ENCODE assay signal across 11 cellular contexts in the genomic region with DNA sequence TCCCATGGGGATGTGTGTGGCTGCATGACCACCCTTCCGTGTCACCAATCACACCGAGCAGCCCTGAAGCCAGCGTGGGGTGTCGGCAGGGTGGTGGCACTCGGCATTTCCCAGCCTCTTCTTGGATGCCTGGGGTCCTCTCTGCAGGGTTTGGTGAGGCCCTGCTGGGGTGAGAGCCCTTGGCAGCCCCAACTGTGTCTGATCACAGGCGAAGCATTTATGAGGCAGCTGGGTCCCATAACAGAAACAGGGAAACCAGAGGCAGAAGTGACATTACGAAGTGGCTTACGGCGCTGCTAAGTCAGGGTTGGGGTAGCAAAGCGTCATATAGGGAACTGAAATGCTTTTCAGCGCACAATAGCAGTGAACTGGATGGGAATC.
A peak's percentile ranks its signal among the peaks of the same experiment; 100 is the strongest.
DNase-seq lines count a peak whose midpoint lies in the region; ATAC-seq, FAIRE-seq and TF ChIP-seq lines count a peak whose summit lies in the region.
"Had no signal": no experiment of that assay in that cellular context is flagged by ENCODE, and none has a peak within 500 bp of the region (broad histone marks: within the 10 kb centered on the region; RNA-seq: fewer than 3 reads in every experiment).

No MANE protein-coding gene starts in this region.

- ATAC-seq in HG03139 (IDR thresholded peaks at IDR 0.05; ENCODE audit: unreplicated experiment) (no peak), GM18519 (IDR thresholded peaks at IDR 0.05; ENCODE audit: low FRiP score, unreplicated experiment) (no peak)

- H3K27me3 ChIP-seq in HUES48 (ENCODE audit: control insufficient read depth, insufficient read depth, low read length) (no peaks in the 10 kb centered on the region), endothelial cell of umbilical vein (ENCODE audit: control insufficient read depth in 2 of 2, insufficient read depth in 2 of 2, low read length in 2 of 2) (no peaks in the 10 kb centered on the region), subcutaneous abdominal adipose tissue (ENCODE audit: control insufficient read depth in 5 of 5, insufficient read depth in 4 of 5, low read length in 5 of 5) (peaks cover 7 to 21% (median 15%) of the 10 kb centered on the region in 5 donors)

- intact Hi-C loops in endothelial cell of umbilical vein (cut with micrococcal nuclease) = loop anchor here (5.0 kb wide), 1 partner anchor 40 kb away; no protein-coding TSS in a partner anchor

- peak overlapping the region; percentile 82 for H3K27ac ChIP-seq in HUES48 (ENCODE audit: low read depth, low read length)
- no peak overlapping the region for H3K27ac ChIP-seq in endothelial cell of umbilical vein (ENCODE audit: insufficient read depth, low read depth, low read length)
- H3K27ac ChIP-seq in subcutaneous abdominal adipose tissue (ENCODE audit: low read depth, low read length) = peak overlapping the region; percentile 58
- H3K27ac ChIP-seq: 22Rv1, KMS-11 had no signal

- CTCF ChIA-PET in endothelial cell of umbilical vein (lab: Charles Lee) = interaction anchor here (1.4 to 2.3 kb wide), 2 partner anchors 125 to 126 kb away, joined by 4 to 15 read pairs; no protein-coding TSS in a partner anchor

- H3K4me3 ChIP-seq in HUES48 (ENCODE audit: low read depth, low read length) (no peak overlapping the region), endothelial cell of umbilical vein (replicated peaks in 1 of 3; ENCODE audit: insufficient read depth in 1 of 3, low read depth in 1 of 3, low read length in 3 of 3) (no peak overlapping the region), subcutaneous abdominal adipose tissue (ENCODE audit: low read depth in 1 of 5, low read length in 5 of 5) (no peak overlapping the region)

- H3K9me1 ChIP-seq in endothelial cell of umbilical vein (replicated peaks; ENCODE audit: control insufficient read depth, extremely low read depth, insufficient read depth, low read length) = no peaks in the 10 kb centered on the region

- no peak for FAIRE-seq in endothelial cell of umbilical vein (lab: Jason Lieb, UNC)
- FAIRE-seq in D721Med (lab: Jason Lieb, UNC) = no peak

- H3K9ac ChIP-seq in HUES48 (ENCODE audit: low read depth, low read length) (no peak overlapping the region), endothelial cell of umbilical vein (replicated peaks; ENCODE audit: extremely low read depth, insufficient read depth, low read length) (no peak overlapping the region), subcutaneous abdominal adipose tissue (ENCODE audit: low read length in 5 of 5) (peak overlapping the region in 1 of 5 donors; percentile 44)
- H3K9ac ChIP-seq: KMS-11 had no signal

- no peaks in the 10 kb centered on the region for H3K9me3 ChIP-seq in HUES48 (ENCODE audit: control insufficient read depth, insufficient read depth, low read length)
- H3K9me3 ChIP-seq in endothelial cell of umbilical vein (replicated peaks; ENCODE audit: control insufficient read depth, insufficient read depth, low read length) = no peaks in the 10 kb centered on the region
- H3K9me3 ChIP-seq in subcutaneous abdominal adipose tissue (ENCODE audit: control insufficient read depth in 5 of 5, low read length in 5 of 5) = no peaks in the 10 kb centered on the region

- no peak for TF ChIP-seq POLR2A in endothelial cell of umbilical vein (IDR thresholded peaks at IDR 0.05; ENCODE audit: low read depth, low read length)

- H2AFZ ChIP-seq in endothelial cell of umbilical vein (ENCODE audit: low read depth, low read length) = peak overlapping the region; percentile 10

- H3K36me3 ChIP-seq in HUES48 (ENCODE audit: control insufficient read depth, insufficient read depth, low read length) = no peaks in the 10 kb centered on the region
- H3K36me3 ChIP-seq in endothelial cell of umbilical vein (ENCODE audit: control insufficient read depth in 2 of 2, extremely low read depth in 1 of 2, insufficient read depth in 2 of 2, low read length in 2 of 2) = no peaks in the 10 kb centered on the region
- no peaks in the 10 kb centered on the region for H3K36me3 ChIP-seq in subcutaneous abdominal adipose tissue (ENCODE audit: control insufficient read depth in 5 of 5, insufficient read depth in 5 of 5, low read length in 5 of 5)

- no peak for TF ChIP-seq CTCF in endothelial cell of umbilical vein (IDR thresholded peaks at IDR 0.05; ENCODE audit: extremely low read depth in 1 of 2, insufficient read depth in 1 of 2, low read depth in 1 of 2, low read length in 2 of 2)
- no peak for TF ChIP-seq CTCF in D721Med (IDR thresholded peaks at IDR 0.05; ENCODE audit: insufficient read depth, missing control alignments)

- H3K4me1 ChIP-seq in HUES48 (ENCODE audit: control insufficient read depth, insufficient read depth, low read length) (peaks cover 34% of the 10 kb centered on the region), endothelial cell of umbilical vein (ENCODE audit: control insufficient read depth, extremely low read depth, insufficient read depth, low read length) (peaks cover 20% of the 10 kb centered on the region), subcutaneous abdominal adipose tissue (ENCODE audit: control insufficient read depth in 5 of 5, insufficient read depth in 5 of 5, low read length in 5 of 5) (peaks cover 0 to 37% (median 7%) of the 10 kb centered on the region in 5 donors)

- no TSS peak for BruUV-seq in endothelial cell of umbilical vein (replicated peaks; lab: Mats Ljungman, UMichigan)

- H4K20me1 ChIP-seq in endothelial cell of umbilical vein (replicated peaks; ENCODE audit: control insufficient read depth, extremely low read depth, insufficient read depth, low read length) = no peaks in the 10 kb centered on the region

- DNase-seq in DMS79 treated with DMSO at 0.1 percent for 48 hours (lab: John Stamatoyannopoulos, UW) (peak; percentile 0), DMS79 (lab: John Stamatoyannopoulos, UW) (no peak), endothelial cell of umbilical vein (ENCODE audit: low read depth, low spot score) (no peak), D721Med (ENCODE audit: insufficient read length, low spot score) (no peak)
- DNase-seq: NCI-H2171 treated with DMSO at 0.1 percent for 48 hours had no signal

- H3K79me2 ChIP-seq in endothelial cell of umbilical vein (ENCODE audit: control insufficient read depth, insufficient read depth, low read length) = no peaks in the 10 kb centered on the region

- POLR2A ChIA-PET in endothelial cell of umbilical vein (lab: Charles Lee) = no interaction called here

- dilution Hi-C loops in endothelial cell of umbilical vein (cut with MboI; ENCODE audit: extremely low pct_ligation_motif_present, low sequenced_read_pairs) = no loop called here

- H3K4me2 ChIP-seq in endothelial cell of umbilical vein (ENCODE audit: insufficient read depth, low read length) = no peak overlapping the region
- H3K4me2 ChIP-seq: KMS-11 had no signal

TF ChIP-seq in endothelial cell of umbilical vein, 7 proteins besides CTCF, POLR2A, EP300 and RAD21:
- TF ChIP-seq GATA2 (IDR thresholded peaks at IDR 0.05; ENCODE audit: insufficient read depth, insufficient read length, low read depth, low read length) (no peak), POLR2AphosphoS5 (IDR thresholded peaks at IDR 0.05; ENCODE audit: insufficient read depth, low read depth, low read length) (no peak), JUN (IDR thresholded peaks at IDR 0.05; ENCODE audit: borderline replicate concordance, insufficient read depth, insufficient read length, low read depth) (no peak), FOS (IDR thresholded peaks at IDR 0.05; ENCODE audit: borderline replicate concordance, insufficient read depth, low read length) (no peak), MYC (IDR thresholded peaks at IDR 0.05; ENCODE audit: low read depth, low read length) (no peak), EZH2 (IDR thresholded peaks at IDR 0.05; ENCODE audit: borderline replicate concordance, low read depth, low read length, severe bottlenecking) (no peak)
- TF ChIP-seq, protein P1, sequence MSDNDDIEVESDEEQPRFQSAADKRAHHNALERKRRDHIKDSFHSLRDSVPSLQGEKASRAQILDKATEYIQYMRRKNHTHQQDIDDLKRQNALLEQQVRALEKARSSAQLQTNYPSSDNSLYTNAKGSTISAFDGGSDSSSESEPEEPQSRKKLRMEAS (IDR thresholded peaks at IDR 0.05; ENCODE audit: insufficient read depth, insufficient read length) = no peak
